Comparison of ENCODE assay signal across 7 cellular contexts in the genomic region with DNA sequence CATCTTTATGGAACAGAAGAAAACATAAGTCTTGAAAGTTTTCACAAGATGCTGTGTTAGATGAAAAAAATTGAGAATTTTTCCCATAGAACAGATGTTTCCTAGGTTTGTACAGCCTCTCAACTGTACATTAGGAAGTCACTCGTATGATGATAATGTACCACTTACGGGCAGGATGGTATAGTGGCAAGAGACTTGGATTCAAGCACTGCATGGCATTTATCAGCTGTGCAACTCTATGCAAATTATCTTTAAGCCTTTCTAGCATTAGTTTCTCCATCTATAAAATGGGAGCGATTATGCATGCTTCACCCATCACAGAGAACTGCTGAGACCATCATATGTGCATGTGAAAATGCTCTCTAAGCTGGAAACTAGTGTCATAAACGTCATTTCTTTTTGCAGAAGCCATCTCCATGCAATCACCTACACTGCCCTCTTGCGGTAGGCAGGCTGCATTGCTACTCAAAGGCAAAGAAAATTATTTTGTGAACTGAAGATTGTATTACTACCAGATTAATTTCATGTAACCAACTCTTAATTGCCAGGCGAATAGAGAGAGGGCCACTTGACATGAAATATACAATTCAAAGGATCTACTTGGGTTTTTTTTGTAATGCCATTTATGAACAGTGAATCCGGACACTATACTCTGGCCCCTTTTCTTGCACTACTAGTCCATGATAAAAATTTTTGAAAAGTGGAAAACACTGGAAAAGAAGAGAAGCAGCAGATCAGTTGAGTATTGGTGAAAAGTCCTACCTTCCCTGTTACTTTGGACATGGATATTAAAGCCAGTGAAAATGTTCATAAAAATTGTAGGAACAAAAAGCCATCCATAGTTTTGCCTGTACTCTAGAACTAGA.
A peak's percentile ranks its signal among the peaks of the same experiment; 100 is the strongest.
DNase-seq lines count a peak whose midpoint lies in the region; ATAC-seq and TF ChIP-seq lines count a peak whose summit lies in the region.

No MANE protein-coding gene starts in this region.

- TF ChIP-seq CTCF in LNCaP clone FGC (IDR thresholded peaks at IDR 0.05; ENCODE audit: control insufficient read depth, extremely low read depth, insufficient read depth) (peak; percentile 99), brain (conservative IDR thresholded peaks at IDR 0.05) (peak; percentile 83 to 95)

- no peaks in the 10 kb centered on the region for H3K9me3 Mint-ChIP-seq in brain

- peaks cover 42% of the 10 kb centered on the region for H3K4me1 Mint-ChIP-seq in brain

- ATAC-seq in left lobe of liver (peak; percentile 87), GM21447 (IDR thresholded peaks at IDR 0.05; ENCODE audit: unreplicated experiment) (no peak)

- peak overlapping the region in 1 of 5 experiments; percentile 64 for H3K27ac Mint-ChIP-seq in brain

- H3K4me3 Mint-ChIP-seq in brain = peak overlapping the region in 1 of 5 experiments; percentile 11

- peaks cover 9% of the 10 kb centered on the region for H3K27me3 Mint-ChIP-seq in brain

- no peaks in the 10 kb centered on the region for H3K36me3 Mint-ChIP-seq in brain

- no peak overlapping the region for H3K4me3 ChIP-seq in LNCaP clone FGC (ENCODE audit: low read depth, low read length)

- DNase-seq in GM03348 (ENCODE audit: low spot score) (peak; percentile 52), LNCaP clone FGC (ENCODE audit: low read depth) (no peak), T follicular helper cell (ENCODE audit: low read depth) (peak; percentile 23), left lobe of liver (ENCODE audit: low spot score) (no peak)
- peak; percentile 19 for DNase-seq in stimulated activated CD8-positive, alpha-beta memory T cell treated with anti-CD3 and anti-CD28 coated beads, Interleukin-15, amount 100 ng/mL, for 1 hour (ENCODE audit: low read depth)

Comparison
In these comparisons a context has a peak if more than half of its experiments do, and no peak if none do; other contexts are left out.
1. DNase-seq: peak in GM03348 (single experiment), T follicular helper cell (single experiment) and stimulated activated CD8-positive, alpha-beta memory T cell treated with anti-CD3 and anti-CD28 coated beads, Interleukin-15, amount 100 ng/mL, for 1 hour (single experiment); none in LNCaP clone FGC (single experiment) and left lobe of liver (single experiment).